In genomic region chr17:78104540-78104941, GRCh38 we compare ENCODE assay signal across 20 cellular contexts. TPM values are rescaled to one million over a fixed set of nuclear protein-coding genes. Genes with fewer than 3 reads are reported as not detected.
DNase-seq lines count a peak whose midpoint lies in the region; ATAC-seq and TF ChIP-seq lines count a peak whose summit lies in the region.
"Had no signal": no experiment of that assay in that cellular context is flagged by ENCODE, and none has a peak within 500 bp of the region (broad histone marks: within the 10 kb centered on the region; RNA-seq: fewer than 3 reads in every experiment).

No MANE protein-coding gene starts in this region.

- H3K4me2 ChIP-seq in osteoblast (ENCODE audit: insufficient read depth, low read length): no peak overlapping the region
- H3K4me2 ChIP-seq: BLaER1 had no signal

- peak; percentile 24 for ATAC-seq in stimulated activated naive CD8-positive, alpha-beta T cell treated with anti-CD3 and anti-CD28 coated beads, Interleukin-15, Interleukin-2, amounts not matched to agents 100 U/mL and 50 U/mL, for 24 hours
- no peak for ATAC-seq in stimulated activated naive CD8-positive, alpha-beta T cell treated with anti-CD3 and anti-CD28 coated beads, Interleukin-15, amount 100 ng/mL, for 72 hours
- ATAC-seq in GM18858 (IDR thresholded peaks at IDR 0.05; ENCODE audit: unreplicated experiment): no peak
- ATAC-seq: CD8-positive, alpha-beta T cell; GM12878 had no signal

- H3K27ac ChIP-seq in cingulate gyrus (ENCODE audit: low read depth, low read length) (peak overlapping the region; percentile 4), osteoblast (ENCODE audit: low read depth, low read length) (no peak overlapping the region)
- H3K27ac ChIP-seq: BLaER1, GM23248, Peyer's patch had no signal

- H2AFZ ChIP-seq in osteoblast (ENCODE audit: low read length): no peak overlapping the region
- H2AFZ ChIP-seq: GM23248 had no signal

- no peaks in the 10 kb centered on the region for H4K20me1 ChIP-seq in osteoblast (ENCODE audit: insufficient read depth, low read length)

- H3K4me3 Mint-ChIP-seq in stimulated activated naive CD8-positive, alpha-beta T cell treated with anti-CD3 and anti-CD28 coated beads, Interleukin-15, amount 100 ng/mL, for 72 hours: no peak overlapping the region
- H3K4me3 Mint-ChIP-seq: CD8-positive, alpha-beta T cell had no signal

- TF ChIP-seq CTCF in osteoblast (IDR thresholded peaks at IDR 0.05; ENCODE audit: extremely low read depth, low read depth, low read length): no peak

- H3K9me3 ChIP-seq in osteoblast (ENCODE audit: low read depth, low read length): no peaks in the 10 kb centered on the region
- H3K9me3 ChIP-seq: Peyer's patch had no signal

- DNase-seq in stimulated activated naive CD8-positive, alpha-beta T cell treated with anti-CD3 and anti-CD28 coated beads, Interleukin-15, Interleukin-2, amounts not matched to agents 100 U/mL and 50 U/mL, for 24 hours: no peak
- DNase-seq in stimulated activated naive CD8-positive, alpha-beta T cell treated with anti-CD3 and anti-CD28 coated beads, Interleukin-15, amount 100 ng/mL, for 72 hours: no peak
- peak; percentile 62 for DNase-seq in osteoblast (ENCODE audit: insufficient read length, low spot score, missing footprints)
- no peak for DNase-seq in activated CD4-positive, CD25-positive, alpha-beta regulatory T cell (lab: John Stamatoyannopoulos, UW)
- DNase-seq in T-helper 9 cell: no peak
- DNase-seq: Calu3; CD8-positive, alpha-beta T cell; DMS53; EL; GM23248; KBM-7; NCI-H1105; NCI-H2081 treated with DMSO at 0.1 percent for 48 hours; Peyer's patch had no signal

- no peaks in the 10 kb centered on the region for H3K4me1 ChIP-seq in osteoblast (ENCODE audit: insufficient read depth, low read length)
- H3K4me1 ChIP-seq: Peyer's patch had no signal

- no peaks in the 10 kb centered on the region for H3K27me3 Mint-ChIP-seq in stimulated activated naive CD8-positive, alpha-beta T cell treated with anti-CD3 and anti-CD28 coated beads, Interleukin-15, amount 100 ng/mL, for 72 hours

- no peak overlapping the region for H3K27ac Mint-ChIP-seq in stimulated activated naive CD8-positive, alpha-beta T cell treated with anti-CD3 and anti-CD28 coated beads, Interleukin-15, amount 100 ng/mL, for 72 hours

- H3K36me3 ChIP-seq in osteoblast (ENCODE audit: insufficient read depth, low read length): peaks cover 9% of the 10 kb centered on the region

- no peaks in the 10 kb centered on the region for H3K9me3 Mint-ChIP-seq in stimulated activated naive CD8-positive, alpha-beta T cell treated with anti-CD3 and anti-CD28 coated beads, Interleukin-15, amount 100 ng/mL, for 72 hours
- H3K9me3 Mint-ChIP-seq: CD8-positive, alpha-beta T cell had no signal

- H3K27me3 ChIP-seq in osteoblast (ENCODE audit: insufficient read depth, low read length): no peaks in the 10 kb centered on the region
- H3K27me3 ChIP-seq: BLaER1, Peyer's patch had no signal

- no peak overlapping the region for H3K4me3 ChIP-seq in osteoblast (ENCODE audit: insufficient read depth, low read length)
- H3K4me3 ChIP-seq: BLaER1, GM12878, GM23248, Peyer's patch had no signal

- no peaks in the 10 kb centered on the region for H3K79me2 ChIP-seq in osteoblast (ENCODE audit: insufficient read depth, low read length)

- H3K4me1 Mint-ChIP-seq in stimulated activated naive CD8-positive, alpha-beta T cell treated with anti-CD3 and anti-CD28 coated beads, Interleukin-15, amount 100 ng/mL, for 72 hours: peaks cover 24% of the 10 kb centered on the region

RNA-seq across cellular contexts. Expression of gene TMC6, which starts 24.0 kb away (rescaled TPM):
- under 0.01 TPM in 1 of 2 replicates, not detected in the other for total RNA-seq in osteoblast
- total RNA-seq: GM23248 had no signal

RNA-seq across cellular contexts. Expression of gene TMC8, which starts 26.0 kb away (rescaled TPM):
- total RNA-seq in osteoblast: not detected in 2 replicates
- total RNA-seq: GM23248 had no signal

RNA-seq across cellular contexts. Expression of gene C17orf99, which starts 41.6 kb away (rescaled TPM):
- total RNA-seq in osteoblast: not detected in 2 replicates
- total RNA-seq: A673; Calu3; CD8-positive, alpha-beta T cell; GM23248; NCI-H460 had no signal
